18 cellular contexts compared by ENCODE assay signal in the genomic region with DNA sequence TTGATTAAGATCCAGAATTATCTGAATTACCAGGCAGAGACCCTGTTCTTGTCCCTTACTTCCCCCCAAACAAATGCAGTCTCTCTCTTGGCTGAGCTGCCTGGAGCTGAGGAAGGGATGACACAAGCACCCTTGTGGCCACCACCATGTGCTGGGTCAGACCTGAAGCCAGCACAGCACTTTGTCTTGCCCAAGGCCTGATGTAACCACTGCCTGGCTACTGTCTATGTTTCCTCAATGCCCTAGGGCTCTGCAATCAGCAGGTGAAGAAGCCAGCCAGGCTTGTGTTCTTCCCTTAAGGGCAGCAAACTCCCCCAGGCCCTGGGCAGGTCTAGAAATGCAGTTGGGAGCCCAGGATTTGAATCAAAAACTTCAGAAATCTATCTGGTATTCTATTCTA. TPM values are rescaled to one million over a fixed set of nuclear protein-coding genes. Genes with fewer than 3 reads are reported as not detected.
DNase-seq lines count a peak whose midpoint lies in the region; ATAC-seq and TF ChIP-seq lines count a peak whose summit lies in the region.
"Had no signal": no experiment of that assay in that cellular context is flagged by ENCODE, and none has a peak within 500 bp of the region (broad histone marks: within the 10 kb centered on the region; RNA-seq: fewer than 3 reads in every experiment).

No MANE protein-coding gene starts in this region.

- H3K9me3 ChIP-seq in upper lobe of right lung, result no peaks in the 10 kb centered on the region
- H3K9me3 ChIP-seq: HAP-1 had no signal

- no peaks in the 10 kb centered on the region for H3K4me1 ChIP-seq in upper lobe of right lung
- H3K4me1 ChIP-seq: HAP-1 had no signal

- H3K27me3 ChIP-seq in upper lobe of right lung, result no peaks in the 10 kb centered on the region

- ATAC-seq in left lobe of liver (peak; percentile 13), upper lobe of right lung (peak; percentile 50), HG03460 (IDR thresholded peaks at IDR 0.05; ENCODE audit: unreplicated experiment) (no peak)

- no peak overlapping the region for H3K27ac ChIP-seq in upper lobe of right lung

- TF ChIP-seq CTCF in upper lobe of right lung (IDR thresholded peaks at IDR 0.05), result no peak

- H3K36me3 ChIP-seq in upper lobe of right lung, result no peaks in the 10 kb centered on the region
- H3K36me3 ChIP-seq: HAP-1 had no signal

- intact Hi-C loops in upper lobe of right lung (cut with DNase I), result no loop called here

- H3K4me3 ChIP-seq in upper lobe of right lung, result no peak overlapping the region
- H3K4me3 ChIP-seq: HAP-1 had no signal

- DNase-seq in SIG-M5 treated with dmso at 0.1 percent for 504 hours (lab: John Stamatoyannopoulos, UW; ENCODE audit: unreplicated experiment), result peak; percentile 5
- no peak for DNase-seq in SIG-M5 (lab: John Stamatoyannopoulos, UW)
- peak; percentile 8 for DNase-seq in MV-4-11 (lab: John Stamatoyannopoulos, UW)
- DNase-seq in left lobe of liver (ENCODE audit: low spot score), result no peak
- DNase-seq in upper lobe of right lung, result no peak
- DNase-seq in activated effector memory CD4-positive, alpha-beta T cell treated with Interleukin-2 at 50 U/mL for 16 hours, result no peak
- no peak for DNase-seq in stimulated activated CD4-positive, alpha-beta T cell treated with anti-CD3 and anti-CD28 coated beads, Interleukin-2, amount 100 ng/mL, for 24 hours
- DNase-seq: 8988T; C1 segment of cervical spinal cord; Calu3; CD4-positive, alpha-beta T cell; DMS79; GOT3; IMR-90 had no signal

RNA-seq across cellular contexts. Expression of a gene that starts 15.8 kb away (rescaled TPM):
- total RNA-seq in left lobe of liver, result 0.30 TPM
- 0.20 TPM for total RNA-seq in upper lobe of right lung
- total RNA-seq: G401, HT-29, IMR-90 had no signal

Comparison
In these comparisons a context has a peak if more than half of its experiments do, and no peak if none do; other contexts are left out.
1. DNase-seq: peak in SIG-M5 treated with dmso at 0.1 percent for 504 hours (single experiment) and MV-4-11 (single experiment); none in SIG-M5 (single experiment), left lobe of liver (single experiment), upper lobe of right lung (single experiment), activated effector memory CD4-positive, alpha-beta T cell treated with Interleukin-2 at 50 U/mL for 16 hours (single experiment) and stimulated activated CD4-positive, alpha-beta T cell treated with anti-CD3 and anti-CD28 coated beads, Interleukin-2, amount 100 ng/mL, for 24 hours (0 of 2).